ENCODE assay signal across 14 cellular contexts in genomic region chr1:17564458-17565393, GRCh38. TPM values are rescaled to one million over a fixed set of nuclear protein-coding genes. Genes with fewer than 3 reads are reported as not detected.
DNase-seq lines count a peak whose midpoint lies in the region; TF ChIP-seq lines count a peak whose summit lies in the region.
"Had no signal": no experiment of that assay in that cellular context is flagged by ENCODE, and none has a peak within 500 bp of the region (broad histone marks: within the 10 kb centered on the region; RNA-seq: fewer than 3 reads in every experiment).

No MANE protein-coding gene starts in this region.

- H3K36me3 Mint-ChIP-seq in nephron progenitor cell (ENCODE audit: low read depth), result no peaks in the 10 kb centered on the region
- H3K36me3 Mint-ChIP-seq: natural killer cell treated with Interleukin-12 subunit alpha and Interleukin-12 subunit beta and Interleukin-15 and Interleukin-18, amount 100 ng/mL, for 72 hours had no signal

- no peaks in the 10 kb centered on the region for H3K27me3 ChIP-seq in esophagus (ENCODE audit: control insufficient read depth in 1 of 2, insufficient read depth in 2 of 2, low read length in 2 of 2)

- H3K9me3 ChIP-seq in esophagus (ENCODE audit: control insufficient read depth in 2 of 2, insufficient read depth in 1 of 2, low read depth in 1 of 2, low read length in 1 of 2), result no peaks in the 10 kb centered on the region

- H3K27ac Mint-ChIP-seq in nephron progenitor cell, result peak overlapping the region; percentile 36
- H3K27ac Mint-ChIP-seq: natural killer cell treated with Interleukin-12 subunit alpha and Interleukin-12 subunit beta and Interleukin-15 and Interleukin-18, amount 100 ng/mL, for 72 hours had no signal

- peaks cover 6 to 47% of the 10 kb centered on the region in 2 donors for H3K4me1 ChIP-seq in esophagus (ENCODE audit: control insufficient read depth in 2 of 2, insufficient read depth in 2 of 2, low read length in 1 of 2)
- H3K4me1 ChIP-seq in urinary bladder (ENCODE audit: insufficient read depth), result no peaks in the 10 kb centered on the region

- 61 to 65% methylated on average over 16 of the region's 16 CpGs for WGBS in esophagus, 2 donors
- 79% methylated on average over 16 of the region's 16 CpGs for WGBS in urinary bladder

- peak overlapping the region; percentile 53 for H3K4me3 Mint-ChIP-seq in nephron progenitor cell
- H3K4me3 Mint-ChIP-seq: central memory CD8-positive, alpha-beta T cell; natural killer cell treated with Interleukin-12 subunit alpha and Interleukin-12 subunit beta and Interleukin-15 and Interleukin-18, amount 100 ng/mL, for 72 hours had no signal

- peaks cover 3% of the 10 kb centered on the region for H3K27me3 Mint-ChIP-seq in nephron progenitor cell (ENCODE audit: low read depth, poor library complexity)
- H3K27me3 Mint-ChIP-seq: natural killer cell treated with Interleukin-12 subunit alpha and Interleukin-12 subunit beta and Interleukin-15 and Interleukin-18, amount 100 ng/mL, for 72 hours had no signal

- H3K4me3 ChIP-seq in esophagus (ENCODE audit: low read depth in 1 of 2, low read length in 2 of 2), result no peak overlapping the region
- no peak overlapping the region for H3K4me3 ChIP-seq in urinary bladder (ENCODE audit: low read depth, low read length)

- no peak for TF ChIP-seq CTCF in nephron progenitor cell (IDR thresholded peaks at IDR 0.05)

- peaks cover 78% of the 10 kb centered on the region for H3K4me1 Mint-ChIP-seq in nephron progenitor cell
- H3K4me1 Mint-ChIP-seq: central memory CD8-positive, alpha-beta T cell had no signal

- H3K36me3 ChIP-seq in esophagus (ENCODE audit: control insufficient read depth in 2 of 2, insufficient read depth in 2 of 2, low read length in 1 of 2) (peaks cover 0 to 6% of the 10 kb centered on the region in 2 donors), urinary bladder (ENCODE audit: insufficient read depth) (no peaks in the 10 kb centered on the region)

- H3K27ac ChIP-seq in esophagus (ENCODE audit: low read depth in 2 of 2, low read length in 1 of 2) (peak overlapping the region; percentile 58 to 94), urinary bladder (ENCODE audit: low read depth) (peak overlapping the region; percentile 48)

- H3K9me3 Mint-ChIP-seq in nephron progenitor cell, result no peaks in the 10 kb centered on the region
- H3K9me3 Mint-ChIP-seq: central memory CD8-positive, alpha-beta T cell; natural killer cell treated with Interleukin-12 subunit alpha and Interleukin-12 subunit beta and Interleukin-15 and Interleukin-18, amount 100 ng/mL, for 72 hours had no signal

- DNase-seq in DMS153 (lab: John Stamatoyannopoulos, UW), result peak; percentile 53
- DNase-seq in DMS153 treated with DMSO at 0.1 percent for 48 hours (lab: John Stamatoyannopoulos, UW; ENCODE audit: unreplicated experiment), result no peak
- no peak for DNase-seq in nephron progenitor cell
- DNase-seq in NCI-H1436 (lab: John Stamatoyannopoulos, UW), result no peak
- no peak for DNase-seq in globus pallidus (ENCODE audit: low spot score)
- DNase-seq in DMS79 treated with DMSO at 0.1 percent for 48 hours (lab: John Stamatoyannopoulos, UW), result no peak
- DNase-seq: 8988T, activated T-cell treated with anti-CD3 and anti-CD28 coated beads for 4 hours, DMS79 had no signal

RNA-seq across cellular contexts. Expression of gene ARHGEF10L, which starts 25.2 kb away (rescaled TPM):
- polyA plus RNA-seq in esophagus (10 to 100 TPM; 39.1 to 64.4 TPM), urinary bladder (41.4 TPM)
- total RNA-seq in urinary bladder, result 26.5 TPM
- total RNA-seq: natural killer cell treated with Interleukin-12 subunit alpha and Interleukin-12 subunit beta and Interleukin-15 and Interleukin-18, amount 100 ng/mL, for 72 hours; T-helper 2 cell treated with Interferon-gamma antibody and Interleukin-4, amounts not matched to agents 100 ng/mL and 5 ng/mL, for 36 hours had no signal
